Comparison of ENCODE assay signal across 12 cellular contexts in the genomic region with DNA sequence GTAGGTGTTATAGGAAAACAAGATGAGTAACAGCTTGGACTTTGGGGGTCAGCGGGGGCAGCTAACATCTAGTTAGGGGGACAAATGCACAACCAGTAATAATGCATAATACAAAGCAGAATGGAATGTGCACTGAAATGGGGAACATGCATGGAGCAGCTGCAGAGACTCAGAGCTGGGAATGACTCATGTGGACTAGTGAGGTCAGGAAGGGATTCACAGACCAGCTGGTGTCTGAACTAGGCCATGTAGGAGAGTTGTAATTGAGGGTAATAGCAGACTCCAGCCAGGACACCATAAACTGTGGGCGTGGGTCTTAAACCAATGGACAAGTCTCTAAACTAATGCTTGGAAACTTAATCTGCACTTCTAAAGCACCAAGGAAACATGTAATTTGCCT.
DNase-seq lines count a peak whose midpoint lies in the region; ATAC-seq, FAIRE-seq and TF ChIP-seq lines count a peak whose summit lies in the region.
"Had no signal": no experiment of that assay in that cellular context is flagged by ENCODE, and none has a peak within 500 bp of the region (broad histone marks: within the 10 kb centered on the region; RNA-seq: fewer than 3 reads in every experiment).

No MANE protein-coding gene starts in this region.

- no TSS peak for BruUV-seq in HepG2 (replicated peaks; lab: Mats Ljungman, UMichigan)
- BruUV-seq in K562 (replicated peaks; lab: Mats Ljungman, UMichigan), result no TSS peak

- H3K9me1 ChIP-seq in K562 (ENCODE audit: control insufficient read depth, insufficient read depth, low read length), result no peaks in the 10 kb centered on the region

- WGBS in liver, result 79% methylated on average over 2 of the region's 2 CpGs
- 11% methylated on average over 2 of the region's 2 CpGs for WGBS in HepG2 (ENCODE audit: low lambda C conversion rate)
- WGBS in K562 (ENCODE audit: insufficient coverage, low coverage, missing lambda C conversion rate), result 9% methylated on average over 2 of the region's 2 CpGs

- H3K36me3 ChIP-seq in liver (ENCODE audit: control insufficient read depth in 4 of 4, insufficient read depth in 3 of 4, low read depth in 1 of 4, low read length in 3 of 4) (no peaks in the 10 kb centered on the region), HepG2 (replicated peaks in 1 of 2; ENCODE audit: control insufficient read depth in 1 of 2, insufficient read depth in 2 of 2, low read length in 2 of 2) (no peaks in the 10 kb centered on the region), K562 (ENCODE audit: control insufficient read depth, insufficient read depth, low read length) (no peaks in the 10 kb centered on the region), kidney (ENCODE audit: control insufficient read depth in 1 of 2, insufficient read depth in 2 of 2, low read length in 2 of 2) (no peaks in the 10 kb centered on the region), vagina (no peaks in the 10 kb centered on the region)
- H3K36me3 ChIP-seq: sigmoid colon had no signal

- TF ChIP-seq CTCF in liver (IDR thresholded peaks at IDR 0.05; ENCODE audit: low read depth, low read length, missing input control), result no peak
- no peak for TF ChIP-seq CTCF in HepG2 (CRISPR knock-in tag; IDR thresholded peaks at IDR 0.05)
- TF ChIP-seq CTCF in K562 (IDR thresholded peaks at IDR 0.05 in 2 of 3, conservative IDR thresholded peaks at IDR 0.05 in 1 of 3; ENCODE audit: insufficient read depth in 2 of 3, low read depth in 1 of 3, low read length in 3 of 3), result no peak
- TF ChIP-seq CTCF in kidney (IDR thresholded peaks at IDR 0.05; ENCODE audit: borderline replicate concordance, extremely low read depth, insufficient read depth), result no peak
- no peak for TF ChIP-seq CTCF in vagina (IDR thresholded peaks at IDR 0.05)

- DNase-seq in HepG2 (ENCODE audit: low spot score), result no peak
- peak in 1 of 4 experiments; percentile 31 for DNase-seq in K562 (ENCODE audit: extremely low read depth in 1 of 4, low spot score in 3 of 4)
- DNase-seq in kidney, result peak; percentile 49
- peak in 1 of 2 donors; percentile 89 for DNase-seq in vagina (ENCODE audit: extremely low spot score in 2 of 2)
- no peak for DNase-seq in epidermal melanocyte (ENCODE audit: insufficient read length, low spot score)
- DNase-seq in middle frontal gyrus (ENCODE audit: extremely low spot score, low spot score), result no peak
- DNase-seq: GF-D8, GOT3, sigmoid colon had no signal

- TF ChIP-seq EP300 in HepG2 (IDR thresholded peaks at IDR 0.05; ENCODE audit: low read depth in 2 of 2, low read length in 2 of 2), result no peak
- no peak for TF ChIP-seq EP300 in HepG2 (CRISPR knock-in tag; IDR thresholded peaks at IDR 0.05; ENCODE audit: borderline replicate concordance)
- no peak for TF ChIP-seq EP300 in K562 (IDR thresholded peaks at IDR 0.05; ENCODE audit: low read length)

- TF ChIP-seq POLR2A in HepG2 (IDR thresholded peaks at IDR 0.05; ENCODE audit: insufficient read depth in 1 of 2, low read depth in 2 of 2, low read length in 2 of 2) (no peak), K562 (conservative IDR thresholded peaks at IDR 0.05) (no peak), vagina (IDR thresholded peaks at IDR 0.05) (no peak)

- H2AFZ ChIP-seq in HepG2 (ENCODE audit: low read length), result no peak overlapping the region
- H2AFZ ChIP-seq in K562 (ENCODE audit: low read depth, low read length), result no peak overlapping the region

- no peaks in the 10 kb centered on the region for H3K4me1 ChIP-seq in liver (ENCODE audit: control insufficient read depth in 4 of 4, insufficient read depth in 4 of 4, low read length in 3 of 4)
- H3K4me1 ChIP-seq in HepG2 (ENCODE audit: insufficient read depth, low read length), result no peaks in the 10 kb centered on the region
- peaks cover 6 to 10% of the 10 kb centered on the region in 2 experiments for H3K4me1 ChIP-seq in K562 (replicated peaks in 1 of 2; ENCODE audit: control insufficient read depth in 2 of 2, insufficient read depth in 2 of 2, low read length in 2 of 2)
- H3K4me1 ChIP-seq in kidney (ENCODE audit: control insufficient read depth in 1 of 2, insufficient read depth in 1 of 2, low read depth in 1 of 2, low read length in 2 of 2), result no peaks in the 10 kb centered on the region
- H3K4me1 ChIP-seq in vagina, result peaks cover 5% of the 10 kb centered on the region
- H3K4me1 ChIP-seq: sigmoid colon had no signal

- no peaks in the 10 kb centered on the region for H3K79me2 ChIP-seq in HepG2 (ENCODE audit: insufficient read depth, low read length)
- H3K79me2 ChIP-seq in K562 (ENCODE audit: control insufficient read depth, insufficient read depth, low read length), result no peaks in the 10 kb centered on the region

- H3K4me2 ChIP-seq in HepG2 (ENCODE audit: low read depth, low read length), result no peak overlapping the region
- H3K4me2 ChIP-seq in K562 (ENCODE audit: insufficient read depth, low read length), result no peak overlapping the region

- H3K9ac ChIP-seq in liver (ENCODE audit: low read depth in 1 of 2, low read length in 2 of 2) (no peak overlapping the region), HepG2 (ENCODE audit: insufficient read depth, low read depth, low read length) (no peak overlapping the region), K562 (ENCODE audit: insufficient read depth in 1 of 2, low read depth in 2 of 2, low read length in 2 of 2) (no peak overlapping the region), kidney (ENCODE audit: low read length in 2 of 2) (no peak overlapping the region)

- intact Hi-C loops in HepG2 (cut with micrococcal nuclease; ENCODE audit: unreplicated experiment), result no loop called here
- intact Hi-C loops in K562 (cut with micrococcal nuclease), result no loop called here
- intact Hi-C loops in kidney (cut with DNase I), result no loop called here
- intact Hi-C loops in vagina (cut with DNase I), result no loop called here

- H3K9me3 ChIP-seq in liver (ENCODE audit: control insufficient read depth in 4 of 4, low read length in 3 of 4) (no peaks in the 10 kb centered on the region), HepG2 (ENCODE audit: low read length) (no peaks in the 10 kb centered on the region), K562 (replicated peaks; ENCODE audit: control insufficient read depth, insufficient read depth, low read depth, low read length) (no peaks in the 10 kb centered on the region), kidney (ENCODE audit: control insufficient read depth in 1 of 2, low read length in 2 of 2) (no peaks in the 10 kb centered on the region), vagina (no peaks in the 10 kb centered on the region)
- H3K9me3 ChIP-seq: sigmoid colon had no signal

- H3K4me3 ChIP-seq in liver (ENCODE audit: low read depth in 1 of 3, low read length in 3 of 3) (no peak overlapping the region), HepG2 (replicated peaks in 1 of 3; ENCODE audit: insufficient read depth in 1 of 3, low read depth in 2 of 3, low read length in 3 of 3) (no peak overlapping the region), K562 (no peak overlapping the region), kidney (ENCODE audit: low read length in 2 of 2) (no peak overlapping the region), vagina (no peak overlapping the region)
- H3K4me3 ChIP-seq: sigmoid colon had no signal

- ATAC-seq in HepG2, result no peak
- peak; percentile 19; the same call in 1 of the 3 replicates for ATAC-seq in K562
- ATAC-seq in GM21390 (IDR thresholded peaks at IDR 0.05; ENCODE audit: unreplicated experiment), result no peak

- CTCF ChIA-PET in HepG2 (lab: Yijun Ruan, JAX; ENCODE audit: low intra/inter-chr PET ratio, low total read pairs), result no interaction called here
- CTCF ChIA-PET in K562 (lab: Yijun Ruan, JAX; ENCODE audit: low intra/inter-chr PET ratio), result no interaction called here

- H3K27ac ChIP-seq in liver (ENCODE audit: low read depth in 1 of 2, low read length in 2 of 2), result no peak overlapping the region
- H3K27ac ChIP-seq in HepG2 (ENCODE audit: extremely low read length, insufficient read depth, low read length), result no peak overlapping the region
- no peak overlapping the region for H3K27ac ChIP-seq in K562 (ENCODE audit: extremely low read depth, low read depth, low read length)
- H3K27ac ChIP-seq in kidney (ENCODE audit: low read depth in 2 of 2, low read length in 2 of 2), result no peak overlapping the region
- peak overlapping the region; percentile 17 for H3K27ac ChIP-seq in vagina

- H4K20me1 ChIP-seq in HepG2 (ENCODE audit: insufficient read depth, low read length) (no peaks in the 10 kb centered on the region), K562 (replicated peaks; ENCODE audit: control insufficient read depth, insufficient read depth, low read length) (no peaks in the 10 kb centered on the region)

- FAIRE-seq in HepG2 (lab: Jason Lieb, UNC) (no peak), K562 (lab: Jason Lieb, UNC) (peak; percentile 42), kidney (lab: Jason Lieb, UNC) (no peak)
- FAIRE-seq: frontal cortex had no signal

- TF ChIP-seq RAD21 in liver (IDR thresholded peaks at IDR 0.05) (no peak), HepG2 (CRISPR knock-in tag; IDR thresholded peaks at IDR 0.05) (no peak), K562 (CRISPR knock-in tag; conservative IDR thresholded peaks at IDR 0.05 in 1 of 2, IDR thresholded peaks at IDR 0.05 in 1 of 2) (no peak)

- in situ Hi-C loops in HepG2 (cut with HindIII; ENCODE audit: extremely low pct_ligation_motif_present, low pct_unique_long_range_greater_than_20kb) (no loop called here), K562 (cut with MboI) (no loop called here)

- H3K27me3 ChIP-seq in liver (ENCODE audit: control insufficient read depth in 4 of 4, insufficient read depth in 4 of 4, low read length in 3 of 4) (peaks cover 0 to 3% (median 0%) of the 10 kb centered on the region in 4 donors), HepG2 (ENCODE audit: control insufficient read depth in 1 of 2, insufficient read depth in 2 of 2, low read length in 2 of 2) (no peaks in the 10 kb centered on the region), K562 (ENCODE audit: control insufficient read depth in 2 of 2, insufficient read depth in 2 of 2, low read length in 2 of 2) (no peaks in the 10 kb centered on the region), vagina (no peaks in the 10 kb centered on the region)
- H3K27me3 ChIP-seq: sigmoid colon had no signal

- POLR2A ChIA-PET in HepG2 (lab: Yijun Ruan, JAX), result no interaction called here
- POLR2A ChIA-PET in K562 (lab: Yijun Ruan, JAX), result interaction anchor here (0.6 to 2.4 kb wide), 6 partner anchors 9 to 178 kb away, joined by 3 to 6 read pairs (median 4); no protein-coding TSS in a partner anchor

TF ChIP-seq in liver, 16 proteins besides CTCF, POLR2A, EP300 and RAD21:
- TF ChIP-seq FOXA2 (IDR thresholded peaks at IDR 0.05) (no peak), JUND (IDR thresholded peaks at IDR 0.05) (peak in 1 of 2 donors; percentile 31), NR2F2 (IDR thresholded peaks at IDR 0.05) (peak; percentile 17), RXRA (IDR thresholded peaks at IDR 0.05) (peak in 1 of 2 donors; percentile 17)

TF ChIP-seq in HepG2, 621 proteins besides CTCF, POLR2A, EP300 and RAD21 (continues in another document):
- no peak for TF ChIP-seq ZNF614 (CRISPR knock-in tag; IDR thresholded peaks at IDR 0.05; ENCODE audit: borderline replicate concordance)
- TF ChIP-seq SOX5 (CRISPR knock-in tag; IDR thresholded peaks at IDR 0.05; ENCODE audit: borderline replicate concordance), result no peak

TF ChIP-seq in K562, 482 proteins besides CTCF, POLR2A, EP300 and RAD21 (continues in another document):
- 0 out of 2 replicates have a peak, but pooled peaks have one; percentile 28 for TF ChIP-seq JUN (IDR thresholded peaks at IDR 0.05; ENCODE audit: borderline replicate concordance, low read depth, low read length)
- no peak for TF ChIP-seq JUN (CRISPR knock-in tag; IDR thresholded peaks at IDR 0.05; ENCODE audit: borderline replicate concordance)
- TF ChIP-seq FOSL1 (tag; conservative IDR thresholded peaks at IDR 0.05), result peak; percentile 67
